Comparison of ENCODE assay signal across 16 cellular contexts in genomic region chr1:15723631-15724246, GRCh38. TPM values are rescaled to one million over a fixed set of nuclear protein-coding genes. Genes with fewer than 3 reads are reported as not detected.
"Had no signal": no experiment of that assay in that cellular context is flagged by ENCODE, and none has a peak within 500 bp of the region (broad histone marks: within the 10 kb centered on the region; RNA-seq: fewer than 3 reads in every experiment).

No MANE protein-coding gene starts in this region.

- H3K27me3 ChIP-seq: dorsolateral prefrontal cortex, sigmoid colon had no signal

- H3K9me3 ChIP-seq: mucosa of descending colon, sigmoid colon had no signal

- ATAC-seq: activated CD4-positive, CD25-positive, alpha-beta regulatory T cell treated with anti-CD3 and anti-CD28 coated beads, Interleukin-2, amount 50 U/mL, for 24 hours; mucosa of descending colon; stimulated activated naive CD8-positive, alpha-beta T cell treated with anti-CD3 and anti-CD28 coated beads, Interleukin-15, Interleukin-2, amounts not matched to agents 100 U/mL and 50 U/mL, for 24 hours; T-helper 17 cell had no signal

- DNase-seq: activated CD4-positive, alpha-beta T cell treated with anti-CD3 and anti-CD28 coated beads, Interleukin-2, amount 50 U/mL, for 4 hours; activated effector memory CD4-positive, alpha-beta T cell treated with Interleukin-2 at 50 U/mL for 16 hours; activated naive CD8-positive, alpha-beta T cell treated with anti-CD3 and anti-CD28 coated beads for 36 hours; activated T-cell treated with anti-CD3 and anti-CD28 coated beads, Interleukin-2, amount 50 U/mL, for 1 hour; mammary epithelial cell; sigmoid colon; stimulated activated CD4-positive, alpha-beta T cell treated with anti-CD3 and anti-CD28 coated beads, Interleukin-2, amount 100 ng/mL, for 48 hours; stimulated activated naive CD8-positive, alpha-beta T cell treated with anti-CD3 and anti-CD28 coated beads, Interleukin-15, Interleukin-2, amounts not matched to agents 100 U/mL and 50 U/mL, for 24 hours; T-helper 17 cell had no signal

- H3K4me3 ChIP-seq: dorsolateral prefrontal cortex, mucosa of descending colon, sigmoid colon had no signal

RNA-seq across cellular contexts. Expression of gene TMEM82, which starts 18.6 kb away (rescaled TPM):
- total RNA-seq: activated naive CD8-positive, alpha-beta T cell treated with anti-CD3 and anti-CD28 coated beads for 36 hours; dorsolateral prefrontal cortex; mammary epithelial cell; omental fat pad; pulmonary artery endothelial cell; T-helper 17 cell; temporal lobe; ureter had no signal

RNA-seq across cellular contexts. Expression of gene FBLIM1, which starts 34.9 kb away (rescaled TPM):
- total RNA-seq: activated naive CD8-positive, alpha-beta T cell treated with anti-CD3 and anti-CD28 coated beads for 36 hours had no signal
